Comparison of ENCODE assay signal across 8 cellular contexts in genomic region chr18:79570266-79571201, GRCh38.
DNase-seq lines count a peak whose midpoint lies in the region; ATAC-seq, FAIRE-seq and TF ChIP-seq lines count a peak whose summit lies in the region.

No MANE protein-coding gene starts in this region.

- peak; percentile 70 for FAIRE-seq in urothelium cell line (lab: Jason Lieb, UNC)

- POLR2A ChIA-PET in RWPE1 (lab: Yijun Ruan, JAX; ENCODE audit: low non-redundant PET) = no interaction called here

- peak overlapping the region; percentile 84 for H3K27ac ChIP-seq in RWPE1

- ATAC-seq in GM21717 (IDR thresholded peaks at IDR 0.05; ENCODE audit: unreplicated experiment) = no peak

- TF ChIP-seq CTCF in RWPE1 (conservative IDR thresholded peaks at IDR 0.05; ENCODE audit: low read depth) = no peak

- peak; percentile 41 for DNase-seq in stimulated activated CD4-positive, alpha-beta T cell treated with anti-CD3 and anti-CD28 coated beads, Interleukin-15, amount 100 ng/mL, for 24 hours
- no peak for DNase-seq in stimulated activated CD4-positive, alpha-beta T cell treated with anti-CD3 and anti-CD28 coated beads, Interleukin-4, amount 100 ng/mL, for 4 hours
- DNase-seq in RWPE1 (ENCODE audit: low spot score) (peak; percentile 90), glomerular visceral epithelial cell (ENCODE audit: extremely low spot score) (peak; percentile 78), urothelium cell line (ENCODE audit: low spot score) (peak; percentile 89), anterior cingulate cortex (lab: John Stamatoyannopoulos, UW) (no peak), NCI-H146 treated with DMSO at 0.1 percent for 48 hours (lab: John Stamatoyannopoulos, UW; ENCODE audit: unreplicated experiment) (no peak)

- CTCF ChIA-PET in RWPE1 (lab: Yijun Ruan, JAX) = no interaction called here

Comparison
In these comparisons a context has a peak if more than half of its experiments do, and no peak if none do; other contexts are left out.
1. DNase-seq: peak in stimulated activated CD4-positive, alpha-beta T cell treated with anti-CD3 and anti-CD28 coated beads, Interleukin-15, amount 100 ng/mL, for 24 hours (single experiment), RWPE1 (single experiment), glomerular visceral epithelial cell (single experiment) and urothelium cell line (single experiment); none in stimulated activated CD4-positive, alpha-beta T cell treated with anti-CD3 and anti-CD28 coated beads, Interleukin-4, amount 100 ng/mL, for 4 hours (0 of 2), anterior cingulate cortex (0 of 58) and NCI-H146 treated with DMSO at 0.1 percent for 48 hours (single experiment).